In the genomic region with DNA sequence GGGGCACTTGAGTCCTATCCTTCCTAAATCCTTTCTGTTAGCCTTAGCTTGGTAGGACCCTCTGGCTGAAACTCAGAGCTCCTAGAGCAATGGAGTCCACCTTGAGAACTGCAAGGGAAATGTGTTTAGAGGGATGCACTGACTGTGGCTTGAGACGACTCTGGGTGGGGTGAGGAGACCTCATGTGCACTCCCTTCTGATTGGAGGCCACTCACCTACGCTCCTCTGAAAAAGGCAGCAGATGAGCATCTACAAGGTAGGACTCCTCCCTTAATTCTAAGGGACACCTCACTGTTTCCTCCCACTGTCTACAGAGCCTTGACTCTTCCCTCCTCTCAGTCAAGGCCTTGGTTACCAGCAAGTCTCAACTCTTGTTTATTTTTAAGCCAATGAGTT, we compare ENCODE assay signal across 10 cellular contexts. TPM values are rescaled to one million over a fixed set of nuclear protein-coding genes. Genes with fewer than 3 reads are reported as not detected.
A peak's percentile ranks its signal among the peaks of the same experiment; 100 is the strongest.
DNase-seq lines count a peak whose midpoint lies in the region; ATAC-seq, FAIRE-seq and TF ChIP-seq lines count a peak whose summit lies in the region.
"Had no signal": no experiment of that assay in that cellular context is flagged by ENCODE, and none has a peak within 500 bp of the region (broad histone marks: within the 10 kb centered on the region; RNA-seq: fewer than 3 reads in every experiment).

No MANE protein-coding gene starts in this region.

- H3K27me3 Mint-ChIP-seq in activated T-cell treated with anti-CD3 and anti-CD28 coated beads, Interleukin-2, amount 50 U/mL, for 72 hours (ENCODE audit: low read depth), result no peaks in the 10 kb centered on the region
- H3K27me3 Mint-ChIP-seq in astrocyte (ENCODE audit: low read depth, unreplicated experiment) (no peaks in the 10 kb centered on the region), memory B cell (no peaks in the 10 kb centered on the region)

- H3K9me3 Mint-ChIP-seq in activated T-cell treated with anti-CD3 and anti-CD28 coated beads, Interleukin-2, amount 50 U/mL, for 72 hours, result no peaks in the 10 kb centered on the region
- H3K9me3 Mint-ChIP-seq in astrocyte (ENCODE audit: unreplicated experiment) (no peaks in the 10 kb centered on the region), memory B cell (no peaks in the 10 kb centered on the region)

- H2AFZ ChIP-seq in astrocyte (ENCODE audit: low read depth, low read length), result no peak overlapping the region

- H3K36me3 ChIP-seq in astrocyte (ENCODE audit: insufficient read depth, low read length) (no peaks in the 10 kb centered on the region), upper lobe of left lung (no peaks in the 10 kb centered on the region), spleen (peaks cover 0 to 5% (median 0%) of the 10 kb centered on the region in 6 donors), Peyer's patch (no peaks in the 10 kb centered on the region)

- H3K27ac Mint-ChIP-seq in activated T-cell treated with anti-CD3 and anti-CD28 coated beads, Interleukin-2, amount 50 U/mL, for 72 hours, result peak overlapping the region; percentile 69
- no peak overlapping the region for H3K27ac Mint-ChIP-seq in astrocyte (ENCODE audit: unreplicated experiment)
- peak overlapping the region; percentile 95 for H3K27ac Mint-ChIP-seq in memory B cell

- peaks cover 53% of the 10 kb centered on the region for H3K79me2 ChIP-seq in astrocyte (ENCODE audit: insufficient read depth, low read length)

- FAIRE-seq in astrocyte (lab: Jason Lieb, UNC), result no peak

- peak overlapping the region; percentile 90 for H3K4me2 ChIP-seq in astrocyte (ENCODE audit: low read length)

- WGBS in upper lobe of left lung, 2 donors, result 92 to 100% methylated on average over 2 of the region's 2 CpGs
- 74 to 95% (median 80%) methylated on average over 2 of the region's 2 CpGs for WGBS in spleen, 5 donors

- peaks cover 16% of the 10 kb centered on the region for H4K20me1 ChIP-seq in astrocyte (ENCODE audit: insufficient read depth, low read length)

- DNase-seq in activated T-cell treated with anti-CD3 and anti-CD28 coated beads, Interleukin-2, amount 50 U/mL, for 72 hours, result no peak
- no peak for DNase-seq in activated T-cell treated with anti-CD3 and anti-CD28 coated beads, Interleukin-2, amount 50 U/mL, for 48 hours
- DNase-seq in astrocyte (ENCODE audit: low read depth) (no peak), memory B cell (ENCODE audit: low spot score in 2 of 2) (no peak), upper lobe of left lung (no peak), spleen (no peak), hypothalamus (lab: John Stamatoyannopoulos, UW) (no peak), Peyer's patch (no peak)
- DNase-seq: NCI-H187 treated with DMSO at 0.1 percent for 48 hours had no signal

- ATAC-seq in activated T-cell treated with anti-CD3 and anti-CD28 coated beads, Interleukin-2, amount 50 U/mL, for 72 hours (replicated peaks in 1 of 2), result no peak
- ATAC-seq in memory B cell (ENCODE audit: low read depth) (no peak), upper lobe of left lung (ENCODE audit: low FRiP score in 2 of 2) (no peak)

- H3K27ac ChIP-seq in astrocyte (ENCODE audit: low read depth, low read length) (no peak overlapping the region), upper lobe of left lung (peak overlapping the region; percentile 93 to 99 (median 96)), spleen (peak overlapping the region in 4 of 8 donors; percentile 19 to 98 (median 97)), Peyer's patch (peak overlapping the region in 1 of 4 donors; percentile 96)

- peak overlapping the region; percentile 92 for H3K9ac ChIP-seq in astrocyte (ENCODE audit: low read length)

- no peak for TF ChIP-seq EP300 in upper lobe of left lung (IDR thresholded peaks at IDR 0.05)

- H3K36me3 Mint-ChIP-seq in activated T-cell treated with anti-CD3 and anti-CD28 coated beads, Interleukin-2, amount 50 U/mL, for 72 hours (ENCODE audit: insufficient read depth in 2 of 2), result peaks cover 0 to 4% of the 10 kb centered on the region in 2 donors
- H3K36me3 Mint-ChIP-seq in astrocyte (ENCODE audit: low read depth, unreplicated experiment), result peaks cover 2% of the 10 kb centered on the region
- no peaks in the 10 kb centered on the region for H3K36me3 Mint-ChIP-seq in memory B cell

- H3K4me3 ChIP-seq in astrocyte (ENCODE audit: insufficient read depth, low read depth, low read length), result peak overlapping the region; percentile 71
- H3K4me3 ChIP-seq in upper lobe of left lung, result peak overlapping the region in 1 of 4 donors; percentile 76
- peak overlapping the region in 2 of 8 donors; percentile 72 to 87 for H3K4me3 ChIP-seq in spleen
- no peak overlapping the region for H3K4me3 ChIP-seq in Peyer's patch

- peak overlapping the region; percentile 97 to 99 for H3K4me3 Mint-ChIP-seq in activated T-cell treated with anti-CD3 and anti-CD28 coated beads, Interleukin-2, amount 50 U/mL, for 72 hours
- H3K4me3 Mint-ChIP-seq in astrocyte (ENCODE audit: unreplicated experiment) (peak overlapping the region; percentile 23), memory B cell (peak overlapping the region; percentile 91)

- H3K9me3 ChIP-seq in astrocyte (ENCODE audit: insufficient read depth, low read depth, low read length) (no peaks in the 10 kb centered on the region), upper lobe of left lung (no peaks in the 10 kb centered on the region), spleen (no peaks in the 10 kb centered on the region), Peyer's patch (no peaks in the 10 kb centered on the region)

- H3K4me1 Mint-ChIP-seq in activated T-cell treated with anti-CD3 and anti-CD28 coated beads, Interleukin-2, amount 50 U/mL, for 72 hours (ENCODE audit: low read depth), result peaks cover 55% of the 10 kb centered on the region
- peaks cover 29% of the 10 kb centered on the region for H3K4me1 Mint-ChIP-seq in astrocyte (ENCODE audit: low read depth, unreplicated experiment)
- H3K4me1 Mint-ChIP-seq in memory B cell, result peaks cover 34% of the 10 kb centered on the region

- H3K4me1 ChIP-seq in astrocyte (ENCODE audit: insufficient read depth, low read length), result peaks cover 30% of the 10 kb centered on the region
- H3K4me1 ChIP-seq in upper lobe of left lung, result peaks cover 63 to 69% (median 64%) of the 10 kb centered on the region in 4 donors
- peaks cover 15 to 90% (median 58%) of the 10 kb centered on the region in 6 donors for H3K4me1 ChIP-seq in spleen
- peaks cover 5 to 32% (median 16%) of the 10 kb centered on the region in 4 donors for H3K4me1 ChIP-seq in Peyer's patch

- TF ChIP-seq POLR2A in upper lobe of left lung (IDR thresholded peaks at IDR 0.05) (no peak), spleen (IDR thresholded peaks at IDR 0.05) (no peak), Peyer's patch (IDR thresholded peaks at IDR 0.05) (no peak)

- H3K27me3 ChIP-seq in astrocyte (ENCODE audit: insufficient read depth, low read length) (no peaks in the 10 kb centered on the region), upper lobe of left lung (no peaks in the 10 kb centered on the region), spleen (replicated peaks in 1 of 7) (no peaks in the 10 kb centered on the region), Peyer's patch (no peaks in the 10 kb centered on the region)

- intact Hi-C loops in spleen (cut with DNase I; ENCODE audit: low total_unique reads), result no loop called here

- no peak for TF ChIP-seq CTCF in astrocyte (IDR thresholded peaks at IDR 0.05; ENCODE audit: insufficient read depth, low read depth, low read length)
- no peak for TF ChIP-seq CTCF in upper lobe of left lung (IDR thresholded peaks at IDR 0.05)
- TF ChIP-seq CTCF in spleen (IDR thresholded peaks at IDR 0.05 in 8 of 11, conservative IDR thresholded peaks at IDR 0.05 in 3 of 11), result no peak
- TF ChIP-seq CTCF in Peyer's patch (IDR thresholded peaks at IDR 0.05), result no peak

RNA-seq across cellular contexts. Expression of a gene that starts 1.0 kb away (rescaled TPM):
- 10 to 100 TPM; 18.8 to 23.7 TPM for total RNA-seq in activated T-cell treated with anti-CD3 and anti-CD28 coated beads, Interleukin-2, amount 50 U/mL, for 72 hours
- 11.1 and 13.1 TPM in 2 replicates for total RNA-seq in astrocyte
- total RNA-seq in upper lobe of left lung, result 10 to 100 TPM in 5 of 6 donors, 1 to 10 TPM in 1; 9.6 to 87.0 (median 17.4) TPM
- total RNA-seq in spleen, result 10 to 100 TPM; 13.6 to 27.4 (median 20.8) TPM
- polyA plus RNA-seq in spleen, result 10 to 100 TPM in 2 of 3 donors, 1 to 10 TPM in 1; 8.0 to 13.7 (median 10.9) TPM
- total RNA-seq in Peyer's patch, result 10 to 100 TPM in 3 of 4 donors, 1 to 10 TPM in 1; 6.5 to 44.6 (median 11.6) TPM

RNA-seq across cellular contexts. Expression of a gene that starts 2.9 kb away (rescaled TPM):
- total RNA-seq in activated T-cell treated with anti-CD3 and anti-CD28 coated beads, Interleukin-2, amount 50 U/mL, for 72 hours, result 10 to 100 TPM; 37.7 to 40.7 TPM
- total RNA-seq in astrocyte, result 40.4 and 51.1 TPM in 2 replicates
- 10 to 100 TPM; 25.4 to 74.4 (median 36.8) TPM for total RNA-seq in upper lobe of left lung
- total RNA-seq in spleen, result 10 to 100 TPM; 25.9 to 43.7 (median 31.8) TPM
- polyA plus RNA-seq in spleen, result 10 to 100 TPM; 29.0 to 57.1 (median 42.7) TPM
- total RNA-seq in Peyer's patch, result 10 to 100 TPM; 25.7 to 30.3 (median 27.2) TPM

RNA-seq across cellular contexts. Expression of a gene that starts 9.1 kb away (rescaled TPM):
- total RNA-seq in activated T-cell treated with anti-CD3 and anti-CD28 coated beads, Interleukin-2, amount 50 U/mL, for 72 hours, result 1 to 10 TPM in 1 of 2 donors, not detected in 1; 1.3 TPM
- total RNA-seq in astrocyte, result 0.82 TPM in 1 of 2 replicates, not detected in the other
- 1 to 10 TPM in 1 of 6 donors, not detected in 5; 6.2 TPM for total RNA-seq in upper lobe of left lung
- total RNA-seq in spleen, result not detected
- 1 to 10 TPM in 2 of 3 donors, under 1 TPM in 1; 0.49 to 2.0 (median 1.3) TPM for polyA plus RNA-seq in spleen
- not detected for total RNA-seq in Peyer's patch
- total RNA-seq: posterior vena cava had no signal

RNA-seq across cellular contexts. Expression of a gene that starts 46.3 kb away (rescaled TPM):
- 1,000 to 10,000 TPM; 1,155 to 1,265 TPM for total RNA-seq in activated T-cell treated with anti-CD3 and anti-CD28 coated beads, Interleukin-2, amount 50 U/mL, for 72 hours
- total RNA-seq in astrocyte (708 and 733 TPM in 2 replicates), upper lobe of left lung (100 to 1,000 TPM; 346 to 723 (median 513) TPM), spleen (100 to 1,000 TPM; 547 to 779 (median 652) TPM), Peyer's patch (100 to 1,000 TPM; 384 to 549 (median 500) TPM)
- polyA plus RNA-seq in spleen, result 100 to 1,000 TPM; 449 to 459 (median 459) TPM

RNA-seq across cellular contexts. Expression of a gene that starts 56.7 kb away (rescaled TPM):
- total RNA-seq in activated T-cell treated with anti-CD3 and anti-CD28 coated beads, Interleukin-2, amount 50 U/mL, for 72 hours, result 100 to 1,000 TPM; 109 to 145 TPM
- total RNA-seq in astrocyte (159 and 190 TPM in 2 replicates), upper lobe of left lung (100 to 1,000 TPM in 3 of 6 donors, 10 to 100 TPM in 3; 81.5 to 198 (median 105) TPM), spleen (100 to 1,000 TPM; 127 to 230 (median 197) TPM), Peyer's patch (100 to 1,000 TPM; 160 to 541 (median 423) TPM)
- 100 to 1,000 TPM; 217 to 262 (median 223) TPM for polyA plus RNA-seq in spleen

Comparison
In these comparisons a context has a peak if more than half of its experiments do, and no peak if none do; other contexts are left out.
1. H3K4me3 Mint-ChIP-seq: peak in every context shown above with its lines; median percentile 98 in activated T-cell treated with anti-CD3 and anti-CD28 coated beads, Interleukin-2, amount 50 U/mL, for 72 hours; 91 in memory B cell; 23 in astrocyte.